ENCODE assay signal across 33 cellular contexts in the genomic region with DNA sequence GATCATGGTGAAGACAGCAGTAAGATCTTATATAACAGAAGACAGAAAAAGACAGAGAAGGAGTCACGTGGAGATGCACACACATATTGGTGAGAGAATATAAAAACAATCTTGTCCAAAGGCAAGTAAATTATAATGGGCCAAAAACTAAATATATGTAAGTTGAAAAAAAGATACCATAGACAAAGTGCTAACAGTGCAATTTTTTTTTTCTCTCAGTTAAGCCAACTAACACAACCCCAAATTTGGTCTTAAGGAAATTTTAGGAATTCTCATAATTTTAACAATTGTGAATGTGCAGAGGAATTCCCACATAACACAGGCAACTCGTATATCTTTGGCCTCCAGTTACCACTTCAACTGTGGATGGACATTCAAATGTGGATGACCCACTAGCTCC.
"Had no signal": no experiment of that assay in that cellular context is flagged by ENCODE, and none has a peak within 500 bp of the region (broad histone marks: within the 10 kb centered on the region; RNA-seq: fewer than 3 reads in every experiment).

No MANE protein-coding gene starts in this region.

- H3K36me3 Mint-ChIP-seq: activated CD4-positive, alpha-beta memory T cell treated with anti-CD3 and anti-CD28 coated beads for 36 hours; activated CD8-positive, alpha-beta memory T cell treated with anti-CD3 and anti-CD28 coated beads, Interleukin-2, amount 10 ng/mL, durations not matched to agents 7 days and 5 days; activated naive CD4-positive, alpha-beta T cell treated with anti-CD3 and anti-CD28 coated beads, Interleukin-2, amount 10 ng/mL, durations not matched to agents 7 days and 5 days; activated naive CD4-positive, alpha-beta T cell treated with anti-CD3 and anti-CD28 coated beads, Interleukin-2, amount 50 U/mL, for 72 hours; activated naive CD8-positive, alpha-beta T cell treated with anti-CD3 and anti-CD28 coated beads, Interleukin-2, amount 10 ng/mL, durations not matched to agents 7 days and 5 days; brain had no signal

- H3K27ac ChIP-seq: ascending aorta, breast epithelium, cardiac muscle cell, colonic mucosa, epithelial cell of prostate, heart left ventricle, WERI-Rb-1 had no signal

- H3K4me3 ChIP-seq: ascending aorta, breast epithelium, cardiac muscle cell, colonic mucosa, heart left ventricle had no signal

- H3K9me3 ChIP-seq: ascending aorta, breast epithelium, colonic mucosa, heart left ventricle had no signal

- H3K9me3 Mint-ChIP-seq: activated B cell treated with CpG ODN at 0.5 μM for 24 hours; activated CD4-positive, alpha-beta memory T cell treated with anti-CD3 and anti-CD28 coated beads for 36 hours; activated CD4-positive, alpha-beta T cell treated with anti-CD3 and anti-CD28 coated beads, Interleukin-2, amount 10 ng/mL, durations not matched to agents 24 days and 14 days; activated naive CD4-positive, alpha-beta T cell treated with anti-CD3 and anti-CD28 coated beads, Interleukin-2, amount 10 ng/mL, durations not matched to agents 7 days and 5 days; activated naive CD8-positive, alpha-beta T cell treated with anti-CD3 and anti-CD28 coated beads, Interleukin-2, amount 10 ng/mL, durations not matched to agents 7 days and 5 days; activated T-cell treated with anti-CD3 and anti-CD28 coated beads, Interleukin-2, amount 50 U/mL, for 72 hours; T-helper 2 cell treated with Interferon-gamma antibody and Interleukin-4, amounts not matched to agents 5 μg/mL and 100 μg/mL, for 36 hours had no signal

- FAIRE-seq: endometrium, endothelial cell of umbilical vein, frontal cortex had no signal

- H3K4me1 Mint-ChIP-seq: activated B cell treated with CpG ODN at 0.5 μM for 24 hours; activated CD4-positive, alpha-beta T cell treated with anti-CD3 and anti-CD28 coated beads, Interleukin-2, amount 10 ng/mL, durations not matched to agents 24 days and 14 days; activated CD8-positive, alpha-beta memory T cell treated with anti-CD3 and anti-CD28 coated beads, Interleukin-2, amount 10 ng/mL, durations not matched to agents 7 days and 5 days; activated naive CD4-positive, alpha-beta T cell treated with anti-CD3 and anti-CD28 coated beads, Interleukin-2, amount 10 ng/mL, durations not matched to agents 7 days and 5 days; activated naive CD8-positive, alpha-beta T cell treated with anti-CD3 and anti-CD28 coated beads, Interleukin-2, amount 10 ng/mL, durations not matched to agents 7 days and 5 days; T-helper 17 cell had no signal

- H3K27me3 Mint-ChIP-seq: activated B cell treated with CpG ODN at 0.5 μM for 24 hours; activated CD4-positive, alpha-beta memory T cell treated with anti-CD3 and anti-CD28 coated beads for 36 hours; activated CD4-positive, alpha-beta T cell treated with anti-CD3 and anti-CD28 coated beads, Interleukin-2, amount 10 ng/mL, durations not matched to agents 24 days and 14 days; activated CD8-positive, alpha-beta memory T cell treated with anti-CD3 and anti-CD28 coated beads, Interleukin-2, amount 10 ng/mL, durations not matched to agents 7 days and 5 days; activated naive CD4-positive, alpha-beta T cell treated with anti-CD3 and anti-CD28 coated beads, Interleukin-2, amount 10 ng/mL, durations not matched to agents 7 days and 5 days; activated naive CD8-positive, alpha-beta T cell treated with anti-CD3 and anti-CD28 coated beads, Interleukin-2, amount 10 ng/mL, durations not matched to agents 7 days and 5 days; T-helper 17 cell had no signal

- H3K27ac Mint-ChIP-seq: activated B cell treated with CpG ODN at 0.5 μM for 24 hours; activated CD4-positive, alpha-beta memory T cell treated with anti-CD3 and anti-CD28 coated beads for 36 hours; activated CD4-positive, alpha-beta T cell treated with anti-CD3 and anti-CD28 coated beads, Interleukin-2, amount 10 ng/mL, durations not matched to agents 24 days and 14 days; activated CD8-positive, alpha-beta memory T cell treated with anti-CD3 and anti-CD28 coated beads, Interleukin-2, amount 10 ng/mL, durations not matched to agents 7 days and 5 days; activated CD8-positive, alpha-beta T cell treated with anti-CD3 and anti-CD28 coated beads, Interleukin-2, amount 10 ng/mL, durations not matched to agents 7 days and 5 days; activated naive CD4-positive, alpha-beta T cell treated with anti-CD3 and anti-CD28 coated beads, Interleukin-2, amount 10 ng/mL, durations not matched to agents 7 days and 5 days; activated naive CD4-positive, alpha-beta T cell treated with anti-CD3 and anti-CD28 coated beads, Interleukin-2, amount 50 U/mL, for 72 hours; activated naive CD8-positive, alpha-beta T cell treated with anti-CD3 and anti-CD28 coated beads, Interleukin-2, amount 10 ng/mL, durations not matched to agents 7 days and 5 days; activated T-cell treated with anti-CD3 and anti-CD28 coated beads, Interleukin-2, amount 50 U/mL, for 72 hours; T-helper 17 cell; T-helper 2 cell treated with Interferon-gamma antibody and Interleukin-4, amounts not matched to agents 5 μg/mL and 100 μg/mL, for 36 hours had no signal

- DNase-seq: activated B cell treated with CpG ODN at 0.5 μM for 24 hours; activated CD4-positive, alpha-beta memory T cell treated with anti-CD3 and anti-CD28 coated beads for 36 hours; activated CD4-positive, alpha-beta T cell treated with anti-CD3 and anti-CD28 coated beads, Interleukin-2, amount 10 ng/mL, durations not matched to agents 24 days and 14 days; activated CD8-positive, alpha-beta memory T cell treated with anti-CD3 and anti-CD28 coated beads, Interleukin-2, amount 10 ng/mL, durations not matched to agents 7 days and 5 days; activated CD8-positive, alpha-beta memory T cell treated with anti-CD3 and anti-CD28 coated beads, Interleukin-2, amount 50 U/mL, for 4 hours; activated CD8-positive, alpha-beta T cell treated with anti-CD3 and anti-CD28 coated beads, Interleukin-2, amount 10 ng/mL, durations not matched to agents 7 days and 5 days; activated gamma-delta T cell; activated naive CD4-positive, alpha-beta T cell; activated naive CD4-positive, alpha-beta T cell treated with anti-CD3 and anti-CD28 coated beads, Interleukin-2, amount 10 ng/mL, durations not matched to agents 7 days and 5 days; activated naive CD8-positive, alpha-beta T cell treated with anti-CD3 and anti-CD28 coated beads, Interleukin-2, amount 10 ng/mL, durations not matched to agents 7 days and 5 days; activated T-cell treated with anti-CD3 and anti-CD28 coated beads, Interleukin-2, amount 50 U/mL, for 1 hour; activated T-cell treated with anti-CD3 and anti-CD28 coated beads, Interleukin-2, amount 50 U/mL, for 72 hours; central memory CD4-positive, alpha-beta T cell; cerebellar nuclear complex; colonic mucosa; effector CD8-positive, alpha-beta T cell; foreskin fibroblast; glutamatergic neuron; heart left ventricle; T-helper 17 cell; T1000; WERI-Rb-1 had no signal

- H3K27me3 ChIP-seq: ascending aorta, breast epithelium, cardiac muscle cell, colonic mucosa had no signal

- H3K36me3 ChIP-seq: ascending aorta, breast epithelium, cardiac muscle cell, colonic mucosa, heart left ventricle, WERI-Rb-1 had no signal

- ATAC-seq: activated CD4-positive, CD25-positive, alpha-beta regulatory T cell treated with anti-CD3 and anti-CD28 coated beads, Interleukin-2, amount 50 U/mL, for 24 hours; activated CD8-positive, alpha-beta memory T cell treated with anti-CD3 and anti-CD28 coated beads, Interleukin-2, amount 10 ng/mL, durations not matched to agents 7 days and 5 days; activated CD8-positive, alpha-beta T cell treated with anti-CD3 and anti-CD28 coated beads, Interleukin-2, amount 10 ng/mL, durations not matched to agents 7 days and 5 days; activated naive CD4-positive, alpha-beta T cell treated with anti-CD3 and anti-CD28 coated beads, Interleukin-2, amount 50 U/mL, for 72 hours; activated T-cell treated with anti-CD3 and anti-CD28 coated beads, Interleukin-2, amount 50 U/mL, for 72 hours; heart left ventricle; T-helper 17 cell had no signal

- H3K4me1 ChIP-seq: ascending aorta, breast epithelium, colonic mucosa, heart left ventricle had no signal

- H3K4me3 Mint-ChIP-seq: activated B cell treated with CpG ODN at 0.5 μM for 24 hours; activated CD4-positive, alpha-beta memory T cell treated with anti-CD3 and anti-CD28 coated beads for 36 hours; activated CD4-positive, alpha-beta T cell treated with anti-CD3 and anti-CD28 coated beads, Interleukin-2, amount 10 ng/mL, durations not matched to agents 24 days and 14 days; activated CD8-positive, alpha-beta memory T cell treated with anti-CD3 and anti-CD28 coated beads, Interleukin-2, amount 10 ng/mL, durations not matched to agents 7 days and 5 days; activated CD8-positive, alpha-beta T cell treated with anti-CD3 and anti-CD28 coated beads, Interleukin-2, amount 10 ng/mL, durations not matched to agents 7 days and 5 days; activated naive CD4-positive, alpha-beta T cell treated with anti-CD3 and anti-CD28 coated beads, Interleukin-2, amount 10 ng/mL, durations not matched to agents 7 days and 5 days; activated naive CD8-positive, alpha-beta T cell treated with anti-CD3 and anti-CD28 coated beads, Interleukin-2, amount 10 ng/mL, durations not matched to agents 7 days and 5 days; activated T-cell treated with anti-CD3 and anti-CD28 coated beads, Interleukin-2, amount 50 U/mL, for 72 hours; T-helper 17 cell; T-helper 2 cell treated with Interferon-gamma antibody and Interleukin-4, amounts not matched to agents 5 μg/mL and 100 μg/mL, for 36 hours had no signal
